Comparison of ENCODE assay signal across 8 cellular contexts in the genomic region with DNA sequence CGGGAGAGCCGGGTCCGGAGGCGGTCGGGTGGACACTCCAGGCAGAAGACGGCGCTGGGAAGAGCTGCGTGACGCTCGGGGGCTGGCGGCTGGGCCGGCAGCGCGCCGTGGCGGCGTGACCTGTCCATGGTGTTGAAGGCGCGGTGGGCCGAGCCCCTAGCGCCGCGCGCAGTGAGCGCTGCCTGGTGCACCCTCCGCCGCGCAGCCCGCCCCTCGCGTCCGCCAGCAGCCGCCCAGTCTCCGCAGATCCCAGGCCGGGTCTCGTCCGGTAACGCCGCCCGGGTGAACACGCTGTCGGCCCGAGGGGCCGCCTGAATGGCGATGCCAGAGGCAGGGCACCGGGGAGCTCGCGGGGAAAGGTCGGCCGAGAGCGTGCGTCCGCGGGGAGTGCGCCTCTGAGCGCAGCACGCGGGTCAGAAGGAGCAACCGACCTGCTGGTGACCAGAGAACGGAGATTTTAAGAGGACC. TPM values are rescaled to one million over a fixed set of nuclear protein-coding genes. Genes with fewer than 3 reads are reported as not detected.
DNase-seq lines count a peak whose midpoint lies in the region; ATAC-seq, FAIRE-seq and TF ChIP-seq lines count a peak whose summit lies in the region.

No MANE protein-coding gene starts in this region.

- CTCF ChIA-PET in HepG2 (lab: Yijun Ruan, JAX; ENCODE audit: low intra/inter-chr PET ratio, low total read pairs), result no interaction called here
- CTCF ChIA-PET in Caco-2 (lab: Charles Lee), result no interaction called here

- no peak overlapping the region for H2AFZ ChIP-seq in HepG2 (ENCODE audit: low read length)

- TF ChIP-seq CTCF in RWPE2 (IDR thresholded peaks at IDR 0.05; ENCODE audit: poor library complexity, severe bottlenecking) (no peak), colonic mucosa (IDR thresholded peaks at IDR 0.05) (no peak), HepG2 (CRISPR knock-in tag; IDR thresholded peaks at IDR 0.05) (no peak), Caco-2 (IDR thresholded peaks at IDR 0.05; ENCODE audit: insufficient read depth in 1 of 2, low read depth in 1 of 2, low read length in 1 of 2, severe bottlenecking in 1 of 2, unreplicated experiment in 1 of 2) (no peak)

- no peaks in the 10 kb centered on the region for H3K79me2 ChIP-seq in HepG2 (ENCODE audit: insufficient read depth, low read length)

- TF ChIP-seq EP300 in HepG2 (IDR thresholded peaks at IDR 0.05; ENCODE audit: low read depth in 2 of 2, low read length in 2 of 2) (no peak), HepG2 (CRISPR knock-in tag; IDR thresholded peaks at IDR 0.05; ENCODE audit: borderline replicate concordance) (no peak)

- H3K27me3 ChIP-seq in RWPE2 (ENCODE audit: insufficient read depth, poor library complexity, severe bottlenecking) (peaks cover 71% of the 10 kb centered on the region), colonic mucosa (peaks cover 59% of the 10 kb centered on the region), HepG2 (ENCODE audit: control insufficient read depth in 1 of 2, insufficient read depth in 2 of 2, low read length in 2 of 2) (peaks cover 9 to 64% of the 10 kb centered on the region in 2 experiments; a peak in 4 of 5 replicates), Caco-2 (replicated peaks; ENCODE audit: control insufficient read depth, insufficient read depth, low read length) (no peaks in the 10 kb centered on the region)

- H3K4me1 Mint-ChIP-seq in stimulated activated naive CD8-positive, alpha-beta T cell treated with anti-CD3 and anti-CD28 coated beads, Interleukin-15, amount 100 ng/mL, for 72 hours, result peaks cover 34% of the 10 kb centered on the region
- H3K4me1 Mint-ChIP-seq in Caco-2 (ENCODE audit: low read depth, unreplicated experiment), result no peaks in the 10 kb centered on the region

- H3K4me3 Mint-ChIP-seq in stimulated activated naive CD8-positive, alpha-beta T cell treated with anti-CD3 and anti-CD28 coated beads, Interleukin-15, amount 100 ng/mL, for 72 hours, result peak overlapping the region; percentile 85 to 91
- no peak overlapping the region for H3K4me3 Mint-ChIP-seq in Caco-2 (ENCODE audit: unreplicated experiment)

- no peaks in the 10 kb centered on the region for H4K20me1 ChIP-seq in HepG2 (ENCODE audit: insufficient read depth, low read length)

- BruUV-seq in HepG2 (replicated peaks; lab: Mats Ljungman, UMichigan) (no TSS peak), Caco-2 (replicated peaks; lab: Mats Ljungman, UMichigan) (no TSS peak)

- ATAC-seq in RWPE2 (ENCODE audit: low read depth), result peak; percentile 70
- ATAC-seq in HepG2, result peak; percentile 88
- ATAC-seq in stimulated activated naive CD8-positive, alpha-beta T cell treated with anti-CD3 and anti-CD28 coated beads, Interleukin-15, amount 100 ng/mL, for 72 hours, result peak; percentile 70

- WGBS in HepG2 (ENCODE audit: low lambda C conversion rate), result 3% methylated on average over 17 of the region's 60 CpGs

- no peaks in the 10 kb centered on the region for H3K4me1 ChIP-seq in RWPE2 (ENCODE audit: insufficient read depth, poor library complexity, severe bottlenecking)
- H3K4me1 ChIP-seq in colonic mucosa, result peaks cover 4% of the 10 kb centered on the region
- peaks cover 15% of the 10 kb centered on the region; the same call in 1 of the 2 replicates for H3K4me1 ChIP-seq in HepG2 (ENCODE audit: insufficient read depth, low read length)
- no peaks in the 10 kb centered on the region for H3K4me1 ChIP-seq in Caco-2

- H3K9me3 ChIP-seq in RWPE2 (ENCODE audit: severe bottlenecking), result no peaks in the 10 kb centered on the region
- no peaks in the 10 kb centered on the region for H3K9me3 ChIP-seq in colonic mucosa
- no peaks in the 10 kb centered on the region for H3K9me3 ChIP-seq in HepG2 (ENCODE audit: low read length)
- H3K9me3 ChIP-seq in Caco-2, result no peaks in the 10 kb centered on the region

- no peak overlapping the region for H3K27ac Mint-ChIP-seq in stimulated activated naive CD8-positive, alpha-beta T cell treated with anti-CD3 and anti-CD28 coated beads, Interleukin-15, amount 100 ng/mL, for 72 hours
- no peak overlapping the region for H3K27ac Mint-ChIP-seq in Caco-2 (ENCODE audit: unreplicated experiment)

- peak overlapping the region; percentile 30 for H3K4me3 ChIP-seq in RWPE2 (ENCODE audit: severe bottlenecking)
- H3K4me3 ChIP-seq in colonic mucosa, result peak overlapping the region; percentile 53
- H3K4me3 ChIP-seq in HepG2 (replicated peaks in 1 of 3; ENCODE audit: insufficient read depth in 1 of 3, low read depth in 2 of 3, low read length in 3 of 3), result peak overlapping the region; percentile 16 to 57 (median 40); a peak in 3 of 6 replicates
- no peak overlapping the region for H3K4me3 ChIP-seq in Caco-2 (ENCODE audit: low read depth, low read length)

- in situ Hi-C loops in HepG2 (cut with HindIII; ENCODE audit: extremely low pct_ligation_motif_present, low pct_unique_long_range_greater_than_20kb), result loop anchor here (25.0 kb wide), 1 partner anchor 464 kb away; no protein-coding TSS in a partner anchor

- TF ChIP-seq POLR2A in HepG2 (IDR thresholded peaks at IDR 0.05; ENCODE audit: insufficient read depth in 1 of 2, low read depth in 2 of 2, low read length in 2 of 2), result no peak

- no peak overlapping the region for H3K9ac ChIP-seq in colonic mucosa (ENCODE audit: low read depth in 2 of 2, low read length in 2 of 2)
- no peak overlapping the region for H3K9ac ChIP-seq in HepG2 (ENCODE audit: insufficient read depth, low read depth, low read length)

- H3K9me3 Mint-ChIP-seq in stimulated activated naive CD8-positive, alpha-beta T cell treated with anti-CD3 and anti-CD28 coated beads, Interleukin-15, amount 100 ng/mL, for 72 hours, result no peaks in the 10 kb centered on the region
- no peaks in the 10 kb centered on the region for H3K9me3 Mint-ChIP-seq in Caco-2 (ENCODE audit: unreplicated experiment)

- H3K27ac ChIP-seq in RWPE2 (ENCODE audit: poor library complexity, severe bottlenecking) (no peak overlapping the region), colonic mucosa (no peak overlapping the region), HepG2 (ENCODE audit: extremely low read length, insufficient read depth, low read length) (no peak overlapping the region)

- H3K36me3 ChIP-seq in RWPE2 (ENCODE audit: low read depth) (no peaks in the 10 kb centered on the region), colonic mucosa (no peaks in the 10 kb centered on the region), HepG2 (replicated peaks in 1 of 2; ENCODE audit: control insufficient read depth in 1 of 2, insufficient read depth in 2 of 2, low read length in 2 of 2) (no peaks in the 10 kb centered on the region), Caco-2 (ENCODE audit: control insufficient read depth, insufficient read depth, low read length) (no peaks in the 10 kb centered on the region)

- H3K4me2 ChIP-seq in HepG2 (ENCODE audit: low read depth, low read length), result peak overlapping the region; percentile 58

- FAIRE-seq in HepG2 (lab: Jason Lieb, UNC), result no peak

- peaks cover 55% of the 10 kb centered on the region for H3K27me3 Mint-ChIP-seq in stimulated activated naive CD8-positive, alpha-beta T cell treated with anti-CD3 and anti-CD28 coated beads, Interleukin-15, amount 100 ng/mL, for 72 hours
- peaks cover 4% of the 10 kb centered on the region for H3K27me3 Mint-ChIP-seq in Caco-2 (ENCODE audit: insufficient read depth, unreplicated experiment)

- intact Hi-C loops in colonic mucosa (cut with DNase I) (no loop called here), HepG2 (cut with micrococcal nuclease; ENCODE audit: unreplicated experiment) (loop anchor here (1.0 to 5.0 kb wide), 2 partner anchors 37 to 459 kb away; no protein-coding TSS in a partner anchor), Caco-2 (cut with micrococcal nuclease; ENCODE audit: unreplicated experiment) (loop anchor here (5.0 kb wide), 1 partner anchor 159 kb away; no protein-coding TSS in a partner anchor)

- H3K36me3 Mint-ChIP-seq in Caco-2 (ENCODE audit: insufficient read depth, unreplicated experiment), result no peaks in the 10 kb centered on the region

- DNase-seq in activated CD4-positive, alpha-beta T cell treated with anti-CD3 and anti-CD28 coated beads for 48 hours, result peak; percentile 37
- no peak for DNase-seq in activated CD4-positive, alpha-beta T cell treated with anti-CD3 and anti-CD28 coated beads for 4 hours
- DNase-seq in RWPE2 (ENCODE audit: low spot score) (peak; percentile 57), colonic mucosa (no peak), HepG2 (ENCODE audit: low spot score) (peak; percentile 3), GOT3 (lab: John Stamatoyannopoulos, UW) (no peak), Caco-2 (no peak)
- DNase-seq in stimulated activated naive CD8-positive, alpha-beta T cell treated with anti-CD3 and anti-CD28 coated beads, Interleukin-15, amount 100 ng/mL, for 72 hours, result peak; percentile 35 to 40

- POLR2A ChIA-PET in HepG2 (lab: Yijun Ruan, JAX), result no interaction called here
- POLR2A ChIA-PET in Caco-2 (lab: Charles Lee), result no interaction called here

- no peak for TF ChIP-seq RAD21 in HepG2 (CRISPR knock-in tag; IDR thresholded peaks at IDR 0.05)

RNA-seq across cellular contexts. Expression of a gene that starts 0.7 kb away (rescaled TPM):
- total RNA-seq in colonic mucosa (1 to 10 TPM in 1 of 2 donors, under 1 TPM in 1; 0.17 to 1.1 TPM), HepG2 (2016; rRNA removed; fragmentation: Illumina TruSeq; extraction: Trizol) (0.02 TPM in 1 of 2 replicates, not detected in the other), Caco-2 (2022) (0.02 and 0.11 TPM in 2 replicates)
- not detected in 2 replicates for total RNA-seq in HepG2 (2016; cell fraction: cytosol; rRNA removed; fragmentation: Illumina TruSeq; extraction: Trizol; ENCODE audit: low read depth)
- not detected in 2 replicates for total RNA-seq in HepG2 (2016; cell fraction: insoluble cytoplasmic fraction; rRNA removed; fragmentation: Illumina TruSeq; extraction: Trizol)
- total RNA-seq in HepG2 (2016; cell fraction: membrane; rRNA removed; fragmentation: Illumina TruSeq; extraction: Trizol), result not detected in 2 replicates
- not detected in 2 replicates for total RNA-seq in HepG2 (2016; cell fraction: nucleus; rRNA removed; fragmentation: Illumina TruSeq; extraction: Trizol)
- polyA plus RNA-seq in HepG2 (2011; rRNA removed), result 0.01 TPM in 2 replicates
- polyA plus RNA-seq in HepG2 (2011; cell fraction: cytosol; rRNA removed), result 0.01 TPM in 1 of 2 replicates, not detected in the other
- 0.02 and 0.03 TPM in 2 replicates for polyA plus RNA-seq in HepG2 (2011; cell fraction: nucleus; rRNA removed)
- 0.01 TPM in 1 of 2 replicates, not detected in the other for polyA plus RNA-seq in HepG2 (2012)
- not detected in 2 replicates for polyA plus RNA-seq in HepG2 (2016; cell fraction: cytosol; fragmentation: Illumina TruSeq; extraction: Trizol; ENCODE audit: low read depth)
- not detected in 2 replicates for polyA plus RNA-seq in HepG2 (2016; cell fraction: insoluble cytoplasmic fraction; fragmentation: Illumina TruSeq; extraction: Trizol; ENCODE audit: low read depth)
- polyA plus RNA-seq in HepG2 (2016; cell fraction: membrane; fragmentation: Illumina TruSeq; extraction: Trizol; ENCODE audit: low read depth), result not detected in 2 replicates
- not detected in 2 replicates for polyA plus RNA-seq in HepG2 (2016; cell fraction: nucleus; fragmentation: Illumina TruSeq; extraction: Trizol; ENCODE audit: insufficient read depth, low read depth)
- 0.02 and 0.06 TPM in 2 replicates for polyA minus RNA-seq in HepG2 (2011; rRNA and poly(A)+ RNA removed; ENCODE audit: low replicate concordance)
- not detected in 2 replicates for polyA minus RNA-seq in HepG2 (2011; cell fraction: cytosol; rRNA and poly(A)+ RNA removed)
- polyA minus RNA-seq in HepG2 (2011; cell fraction: nucleus; rRNA and poly(A)+ RNA removed), result under 0.01 and 0.12 TPM in 2 replicates

RNA-seq across cellular contexts. Expression of a gene that starts 58.5 kb away (rescaled TPM):
- total RNA-seq in colonic mucosa, result 100 to 1,000 TPM in 1 of 2 donors, 10 to 100 TPM in 1; 77.3 to 123 TPM
- 91.0 and 120 TPM in 2 replicates for total RNA-seq in HepG2 (2016; rRNA removed; fragmentation: Illumina TruSeq; extraction: Trizol)
- 60.7 and 64.6 TPM in 2 replicates for total RNA-seq in HepG2 (2016; cell fraction: cytosol; rRNA removed; fragmentation: Illumina TruSeq; extraction: Trizol; ENCODE audit: low read depth)
- total RNA-seq in HepG2 (2016; cell fraction: insoluble cytoplasmic fraction; rRNA removed; fragmentation: Illumina TruSeq; extraction: Trizol), result 100 and 135 TPM in 2 replicates
- total RNA-seq in HepG2 (2016; cell fraction: membrane; rRNA removed; fragmentation: Illumina TruSeq; extraction: Trizol), result 79.6 and 82.5 TPM in 2 replicates
- total RNA-seq in HepG2 (2016; cell fraction: nucleus; rRNA removed; fragmentation: Illumina TruSeq; extraction: Trizol), result 33.2 and 36.3 TPM in 2 replicates
- polyA plus RNA-seq in HepG2 (2011; rRNA removed), result 38.3 and 50.9 TPM in 2 replicates
- 17.9 and 20.1 TPM in 2 replicates for polyA plus RNA-seq in HepG2 (2011; cell fraction: cytosol; rRNA removed)
- 5.7 and 6.9 TPM in 2 replicates for polyA plus RNA-seq in HepG2 (2011; cell fraction: nucleus; rRNA removed)
- 78.8 and 104 TPM in 2 replicates for polyA plus RNA-seq in HepG2 (2012)
- 77.6 and 83.1 TPM in 2 replicates for polyA plus RNA-seq in HepG2 (2016; cell fraction: cytosol; fragmentation: Illumina TruSeq; extraction: Trizol; ENCODE audit: low read depth)
- polyA plus RNA-seq in HepG2 (2016; cell fraction: insoluble cytoplasmic fraction; fragmentation: Illumina TruSeq; extraction: Trizol; ENCODE audit: low read depth), result 127 and 141 TPM in 2 replicates
- polyA plus RNA-seq in HepG2 (2016; cell fraction: membrane; fragmentation: Illumina TruSeq; extraction: Trizol; ENCODE audit: low read depth), result 82.8 and 92.8 TPM in 2 replicates
- polyA plus RNA-seq in HepG2 (2016; cell fraction: nucleus; fragmentation: Illumina TruSeq; extraction: Trizol; ENCODE audit: insufficient read depth, low read depth), result 56.1 and 57.3 TPM in 2 replicates
- 10.4 and 14.1 TPM in 2 replicates for polyA minus RNA-seq in HepG2 (2011; rRNA and poly(A)+ RNA removed; ENCODE audit: low replicate concordance)
- polyA minus RNA-seq in HepG2 (2011; cell fraction: cytosol; rRNA and poly(A)+ RNA removed), result 12.2 and 13.7 TPM in 2 replicates
- polyA minus RNA-seq in HepG2 (2011; cell fraction: nucleus; rRNA and poly(A)+ RNA removed), result 4.6 and 13.4 TPM in 2 replicates
- total RNA-seq in Caco-2 (2022), result 67.7 and 70.2 TPM in 2 replicates

Comparison
In these comparisons a context has a peak if more than half of its experiments do, and no peak if none do; other contexts are left out.
1. DNase-seq: peak in activated CD4-positive, alpha-beta T cell treated with anti-CD3 and anti-CD28 coated beads for 48 hours (single experiment), RWPE2 (single experiment), HepG2 (single experiment) and stimulated activated naive CD8-positive, alpha-beta T cell treated with anti-CD3 and anti-CD28 coated beads, Interleukin-15, amount 100 ng/mL, for 72 hours (2 of 2); none in activated CD4-positive, alpha-beta T cell treated with anti-CD3 and anti-CD28 coated beads for 4 hours (0 of 2), colonic mucosa (single experiment), GOT3 (single experiment) and Caco-2 (0 of 2).
2. Peak in every context shown above with its lines, with median percentiles within 50 percentile points of each other: ATAC-seq.